In the genomic region with DNA sequence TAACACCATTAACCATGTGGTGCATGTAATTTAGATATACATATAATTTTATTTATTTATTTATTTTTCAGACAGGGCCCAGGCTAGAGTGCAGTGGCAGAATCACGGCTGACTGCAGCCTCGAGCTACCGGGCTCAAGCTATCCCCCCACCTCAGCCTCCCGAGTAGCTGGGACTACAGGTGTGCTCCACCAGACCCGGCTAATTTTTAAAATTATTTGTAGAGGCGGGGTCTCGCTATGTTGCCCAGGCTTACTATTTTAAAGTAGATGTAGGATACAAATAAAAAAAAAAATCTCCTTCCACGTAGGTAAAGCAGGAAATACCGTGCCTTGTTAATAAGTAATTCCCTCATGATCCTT, we compare ENCODE assay signal across 8 cellular contexts. TPM values are rescaled to one million over a fixed set of nuclear protein-coding genes. Genes with fewer than 3 reads are reported as not detected.
DNase-seq lines count a peak whose midpoint lies in the region; ATAC-seq, FAIRE-seq and TF ChIP-seq lines count a peak whose summit lies in the region.

No MANE protein-coding gene starts in this region.

- intact Hi-C loops in CD8-positive, alpha-beta T cell (cut with DNase I, micrococcal nuclease) = loop anchor here (1.0 to 10.0 kb wide), 12 partner anchors 19 to 1702 kb away; a partner anchor contains a TSS
- intact Hi-C loops in pancreas (cut with DNase I) = no loop called here

- CTCF ChIA-PET in CD8-positive, alpha-beta T cell (lab: Charles Lee) = interaction anchor here (1.0 to 1.4 kb wide), 2 partner anchors 19 to 488 kb away, joined by 3 to 4 read pairs; a partner anchor contains a TSS
- CTCF ChIA-PET in RWPE1 (lab: Yijun Ruan, JAX) = interaction anchor here (0.7 kb wide), 1 partner anchor 58 kb away, joined by 5 read pairs; no protein-coding TSS in a partner anchor

- FAIRE-seq in pancreas (lab: Jason Lieb, UNC) = no peak
- FAIRE-seq in GM19239 (lab: Jason Lieb, UNC) = no peak
- FAIRE-seq in RCC 7860 (lab: Jason Lieb, UNC) = no peak

- WGBS in pancreas, 2 donors = 34 to 36% methylated on average over 9 of the region's 9 CpGs

- H3K4me1 ChIP-seq in CD8-positive, alpha-beta T cell (ENCODE audit: insufficient read depth, low read length) = peaks cover 11% of the 10 kb centered on the region
- H3K4me1 ChIP-seq in pancreas = peaks cover 11 to 15% (median 12%) of the 10 kb centered on the region in 3 donors

- POLR2A ChIA-PET in CD8-positive, alpha-beta T cell (lab: Charles Lee) = interaction anchor here (1.0 to 1.7 kb wide), 5 partner anchors 9 to 489 kb away, joined by 3 to 9 read pairs (median 6); a partner anchor contains a TSS
- POLR2A ChIA-PET in RWPE1 (lab: Yijun Ruan, JAX; ENCODE audit: low non-redundant PET) = interaction anchor here (0.7 kb wide), 1 partner anchor 186 kb away, joined by 3 read pairs; no protein-coding TSS in a partner anchor

- peak overlapping the region; percentile 92 for H3K4me3 Mint-ChIP-seq in CD8-positive, alpha-beta T cell

- no peaks in the 10 kb centered on the region for H3K27me3 ChIP-seq in CD8-positive, alpha-beta T cell (ENCODE audit: insufficient read depth, low read length)
- no peaks in the 10 kb centered on the region for H3K27me3 ChIP-seq in pancreas

- peak overlapping the region; percentile 100 for H3K27ac ChIP-seq in CD8-positive, alpha-beta T cell (ENCODE audit: low read depth, low read length)
- H3K27ac ChIP-seq in RWPE1 (peak overlapping the region; percentile 98), pancreas (peak overlapping the region; percentile 99 to 100 (median 100))

- ATAC-seq in CD8-positive, alpha-beta T cell = no peak
- ATAC-seq in pancreas = no peak

- H3K36me3 ChIP-seq in CD8-positive, alpha-beta T cell (ENCODE audit: insufficient read depth, low read length) = no peaks in the 10 kb centered on the region
- no peaks in the 10 kb centered on the region for H3K36me3 ChIP-seq in pancreas

- no peak for DNase-seq in CD8-positive, alpha-beta T cell
- no peak for DNase-seq in RWPE1 (ENCODE audit: low spot score)
- no peak for DNase-seq in epithelial cell of esophagus (ENCODE audit: low read depth)
- DNase-seq in pancreas = no peak
- DNase-seq in NCI-H1436 (lab: John Stamatoyannopoulos, UW) = no peak
- no peak for DNase-seq in GM19239 (ENCODE audit: insufficient read length, low spot score)
- no peak for DNase-seq in stimulated activated CD4-positive, alpha-beta T cell treated with anti-CD3 and anti-CD28 coated beads, Interleukin-1b, Interleukin-23, amount 100 ng/mL, for 48 hours
- DNase-seq in RCC 7860 (ENCODE audit: low spot score) = no peak

- peaks cover 11% of the 10 kb centered on the region for H3K36me3 Mint-ChIP-seq in CD8-positive, alpha-beta T cell

- TF ChIP-seq CTCF in CD8-positive, alpha-beta T cell (IDR thresholded peaks at IDR 0.05) = no peak
- TF ChIP-seq CTCF in RWPE1 (conservative IDR thresholded peaks at IDR 0.05; ENCODE audit: low read depth) (no peak), epithelial cell of esophagus (IDR thresholded peaks at IDR 0.05; ENCODE audit: insufficient read depth, low read depth, low read length, missing control alignments) (no peak), pancreas (IDR thresholded peaks at IDR 0.05) (no peak)

- no peaks in the 10 kb centered on the region for H3K9me3 ChIP-seq in CD8-positive, alpha-beta T cell (ENCODE audit: low read length)
- H3K9me3 ChIP-seq in pancreas = no peaks in the 10 kb centered on the region

- H3K4me1 Mint-ChIP-seq in CD8-positive, alpha-beta T cell (ENCODE audit: low read depth) = peaks cover 18% of the 10 kb centered on the region

- H3K27me3 Mint-ChIP-seq in CD8-positive, alpha-beta T cell (ENCODE audit: low read depth) = no peaks in the 10 kb centered on the region

- peak overlapping the region; percentile 100 for H3K27ac Mint-ChIP-seq in CD8-positive, alpha-beta T cell

- H3K4me3 ChIP-seq in CD8-positive, alpha-beta T cell (ENCODE audit: low read depth, low read length) = no peak overlapping the region
- peak overlapping the region; percentile 87 for H3K4me3 ChIP-seq in epithelial cell of esophagus (ENCODE audit: low read length)
- H3K4me3 ChIP-seq in pancreas = peak overlapping the region in 2 of 4 donors; percentile 66 to 69

- no peaks in the 10 kb centered on the region for H3K9me3 Mint-ChIP-seq in CD8-positive, alpha-beta T cell

RNA-seq across cellular contexts. Expression of a gene that starts 0.4 kb away (rescaled TPM):
- total RNA-seq in CD8-positive, alpha-beta T cell = 10 to 100 TPM; 10.9 to 11.7 TPM
- total RNA-seq in pancreas = 10 to 100 TPM in 4 of 6 donors, 1 to 10 TPM in 2; 6.9 to 10.5 (median 10.1) TPM
- 10 to 100 TPM in 1 of 2 donors, 1 to 10 TPM in 1; 7.8 to 12.6 TPM for polyA plus RNA-seq in pancreas

RNA-seq across cellular contexts. Expression of a gene that starts 46.8 kb away (rescaled TPM):
- total RNA-seq in CD8-positive, alpha-beta T cell = under 1 TPM; 0.22 to 0.35 TPM
- 10 to 100 TPM; 17.9 to 36.2 (median 24.1) TPM for total RNA-seq in pancreas
- 1 to 10 TPM; 4.0 to 4.3 TPM for polyA plus RNA-seq in pancreas

Comparison
In these comparisons a context has a peak if more than half of its experiments do, and no peak if none do; other contexts are left out.
1. RNA of a gene that starts 46.8 kb away (total RNA-seq): 17.9 to 36.2 TPM in pancreas; 0.22 to 0.35 TPM in CD8-positive, alpha-beta T cell; every median in the first group is over 10 times any median in the second.
2. intact Hi-C loops: an anchor here in CD8-positive, alpha-beta T cell (1.0 to 10.0 kb wide); none called in pancreas.
3. Peak in every context shown above with its lines, with median percentiles within 50 percentile points of each other: H3K27ac ChIP-seq.